8 cellular contexts compared by ENCODE assay signal in the genomic region with DNA sequence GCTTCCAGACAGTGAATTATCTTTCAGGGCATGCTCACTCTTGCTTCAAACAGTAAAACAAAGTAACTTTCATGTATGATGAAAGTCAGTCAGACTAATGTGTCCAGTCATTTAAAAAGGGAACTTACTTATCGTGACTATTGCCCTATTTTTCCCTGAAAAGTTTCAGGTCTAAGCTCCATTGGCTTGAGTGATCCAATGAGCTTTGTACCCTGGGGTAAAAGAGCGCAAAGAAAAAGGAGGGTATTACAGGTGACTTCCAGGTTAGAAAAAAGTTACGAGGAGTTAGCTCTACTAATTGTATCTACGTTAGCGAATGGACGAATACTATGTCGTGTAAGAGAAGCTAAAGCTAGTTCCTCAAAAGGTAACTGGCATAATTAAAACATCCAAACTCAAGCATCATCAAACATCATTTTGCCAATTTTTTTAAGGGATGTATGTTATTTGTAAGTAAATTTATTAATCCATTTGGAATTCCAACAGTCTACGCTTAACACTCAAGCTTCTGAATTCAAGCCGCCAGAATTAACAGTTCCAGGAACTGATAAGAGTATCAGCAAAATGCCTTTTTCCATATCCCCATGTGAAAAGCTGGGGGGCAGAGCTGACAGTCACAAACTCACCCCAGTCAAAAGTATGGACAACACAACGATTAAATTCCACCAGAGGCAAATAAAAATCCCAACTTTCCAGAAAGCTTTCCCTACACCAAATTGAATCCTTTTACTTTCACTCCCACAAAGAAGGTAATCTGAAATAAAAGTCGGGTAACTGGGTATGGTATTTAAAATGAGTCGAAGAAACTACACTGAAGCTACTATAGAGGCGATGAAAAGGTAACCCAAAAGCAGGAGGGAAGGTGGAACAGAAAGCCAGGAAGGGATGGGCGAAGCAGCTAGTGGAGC. TPM values are rescaled to one million over a fixed set of nuclear protein-coding genes. Genes with fewer than 3 reads are reported as not detected.
DNase-seq lines count a peak whose midpoint lies in the region; TF ChIP-seq lines count a peak whose summit lies in the region.

No MANE protein-coding gene starts in this region.

- H3K9me3 ChIP-seq in neuron (ENCODE audit: low read length) = no peaks in the 10 kb centered on the region

- POLR2A ChIA-PET in AG04449 (lab: Yijun Ruan, JAX) = interaction anchor here (0.7 to 3.4 kb wide), 5 partner anchors 18 to 177 kb away, joined by 3 to 37 read pairs (median 4); a partner anchor contains a TSS

- H3K4me3 ChIP-seq in AG04449 (ENCODE audit: low read depth, low read length) (peak overlapping the region; percentile 94), H7 (ENCODE audit: insufficient read depth, low read depth, low read length) (peak overlapping the region; percentile 99), epithelial cell of proximal tubule (ENCODE audit: low read depth, low read length) (peak overlapping the region; percentile 84), neuron (ENCODE audit: low read length) (peak overlapping the region; percentile 93)

- H3K27me3 ChIP-seq in H7 (ENCODE audit: control insufficient read depth, insufficient read depth, low read length) (no peaks in the 10 kb centered on the region), neuron (ENCODE audit: insufficient read depth, low read length) (no peaks in the 10 kb centered on the region)

- TF ChIP-seq CTCF in AG04449 (IDR thresholded peaks at IDR 0.05; ENCODE audit: insufficient read depth, low read length, missing control alignments) = no peak
- TF ChIP-seq CTCF in epithelial cell of proximal tubule (conservative IDR thresholded peaks at IDR 0.05; ENCODE audit: low read depth, low read length) = no peak

- H2AFZ ChIP-seq in neuron (ENCODE audit: low read depth, low read length) = no peak overlapping the region

- intact Hi-C loops in posterior vena cava (cut with DNase I) = loop anchor here in 1 of 2 donors (10.0 kb wide), 1 partner anchor 127 kb away; no protein-coding TSS in a partner anchor

- H3K4me1 ChIP-seq in neuron (ENCODE audit: insufficient read depth, low read length) = peaks cover 15% of the 10 kb centered on the region

- CTCF ChIA-PET in AG04449 (lab: Yijun Ruan, JAX) = interaction anchor here (1.0 to 5.4 kb wide), 9 partner anchors 9 to 152 kb away, joined by 3 to 36 read pairs (median 4); no protein-coding TSS in a partner anchor

- no peaks in the 10 kb centered on the region for H3K36me3 ChIP-seq in H7 (replicated peaks; ENCODE audit: control insufficient read depth, insufficient read depth, low read length)
- no peaks in the 10 kb centered on the region for H3K36me3 ChIP-seq in neuron (ENCODE audit: insufficient read depth, low read length)

- DNase-seq in AG04449 (ENCODE audit: low read depth, low spot score) (no peak), H7 (no peak), SKM-1 treated with dmso at 0.1 percent for 144 hours (lab: John Stamatoyannopoulos, UW; ENCODE audit: unreplicated experiment) (peak; percentile 78), epithelial cell of proximal tubule (ENCODE audit: low read depth) (no peak), OCI-M2 (lab: John Stamatoyannopoulos, UW; ENCODE audit: unreplicated experiment) (no peak), H4 (ENCODE audit: low spot score) (no peak), posterior vena cava (ENCODE audit: low spot score) (no peak)

RNA-seq across cellular contexts. Expression of a gene that starts 1.4 kb away (rescaled TPM):
- total RNA-seq in H7 (2014; rRNA removed; shearing (Covaris generic)) = 59.5 and 69.1 TPM in 2 replicates
- 153 and 218 TPM in 2 replicates for total RNA-seq in epithelial cell of proximal tubule
- 66.1 and 91.1 TPM in 2 replicates for total RNA-seq in H4 (2014; rRNA removed; shearing (Covaris generic))
- total RNA-seq in posterior vena cava = 100 to 1,000 TPM; 237 to 371 TPM
